In genomic region chr16:3954411-3954921, GRCh38 we compare ENCODE assay signal across 16 cellular contexts.
DNase-seq lines count a peak whose midpoint lies in the region; ATAC-seq and TF ChIP-seq lines count a peak whose summit lies in the region.
"Had no signal": no experiment of that assay in that cellular context is flagged by ENCODE, and none has a peak within 500 bp of the region (broad histone marks: within the 10 kb centered on the region; RNA-seq: fewer than 3 reads in every experiment).

No MANE protein-coding gene starts in this region.

- no peaks in the 10 kb centered on the region for H3K9me2 ChIP-seq in HCT116 (ENCODE audit: insufficient read depth)

- no peak for DNase-seq in HCT116 (ENCODE audit: low read depth, low spot score)
- peak; percentile 59 for DNase-seq in NCI-H345 (lab: John Stamatoyannopoulos, UW)
- DNase-seq in chondrocyte (ENCODE audit: low spot score): peak; percentile 47
- peak; percentile 43 for DNase-seq in myocyte (ENCODE audit: low read depth)
- DNase-seq: activated CD8-positive, alpha-beta T cell treated with anti-CD3 and anti-CD28 coated beads, Interleukin-2, amount 10 ng/mL, durations not matched to agents 7 days and 5 days; activated naive CD8-positive, alpha-beta T cell treated with anti-CD3 and anti-CD28 coated beads for 36 hours; DMS53; head of caudate nucleus; mesendoderm; NCI-H774; substantia nigra; T-cell had no signal

- POLR2A ChIA-PET in HCT116 (lab: Charles Lee): interaction anchor here (0.6 kb wide), 1 partner anchor 22 kb away, joined by 3 read pairs; no protein-coding TSS in a partner anchor

- no peaks in the 10 kb centered on the region for H3K9me3 Mint-ChIP-seq in chondrocyte (ENCODE audit: low read depth)
- H3K9me3 Mint-ChIP-seq: activated naive CD8-positive, alpha-beta T cell treated with anti-CD3 and anti-CD28 coated beads for 36 hours; T-cell had no signal

- no peaks in the 10 kb centered on the region for H3K36me3 Mint-ChIP-seq in chondrocyte (ENCODE audit: low read depth)
- H3K36me3 Mint-ChIP-seq: activated naive CD8-positive, alpha-beta T cell treated with anti-CD3 and anti-CD28 coated beads for 36 hours; T-cell had no signal

- H3K36me3 ChIP-seq in HCT116 (ENCODE audit: control insufficient read depth in 1 of 2, insufficient read depth in 2 of 2, low read length in 2 of 2): no peaks in the 10 kb centered on the region

- H2AFZ ChIP-seq in HCT116 (ENCODE audit: low read depth, low read length, poor library complexity, severe bottlenecking): no peak overlapping the region

- no peak overlapping the region for H3K9ac ChIP-seq in HCT116 (ENCODE audit: low read length)

- 0 out of 2 replicates have a peak, but pooled peaks cover 4% of the 10 kb centered on the region for H3K27me3 ChIP-seq in HCT116 (ENCODE audit: insufficient read depth, low read length)

- no peak for TF ChIP-seq CTCF in HCT116 (IDR thresholded peaks at IDR 0.05 in 2 of 3, conservative IDR thresholded peaks at IDR 0.05 in 1 of 3; ENCODE audit: borderline replicate concordance in 1 of 3, insufficient read depth in 1 of 3, low read depth in 2 of 3, low read length in 2 of 3)
- TF ChIP-seq CTCF in chondrocyte (IDR thresholded peaks at IDR 0.05): no peak

- no peak overlapping the region for H3K27ac ChIP-seq in HCT116 (ENCODE audit: low read depth, low read length)
- H3K27ac ChIP-seq: psoas muscle had no signal

- no peaks in the 10 kb centered on the region for H3K27me3 Mint-ChIP-seq in chondrocyte (ENCODE audit: low read depth)

- no peak overlapping the region for H3K4me3 Mint-ChIP-seq in chondrocyte (ENCODE audit: unreplicated experiment)
- H3K4me3 Mint-ChIP-seq: activated CD8-positive, alpha-beta T cell treated with anti-CD3 and anti-CD28 coated beads, Interleukin-2, amount 10 ng/mL, durations not matched to agents 7 days and 5 days; activated naive CD8-positive, alpha-beta T cell treated with anti-CD3 and anti-CD28 coated beads for 36 hours; T-cell had no signal

- H3K4me2 ChIP-seq in HCT116 (ENCODE audit: low read length): no peak overlapping the region

- no peaks in the 10 kb centered on the region for H4K20me1 ChIP-seq in HCT116 (ENCODE audit: insufficient read depth)

- H3K79me2 ChIP-seq in HCT116 (ENCODE audit: insufficient read depth, low read length): no peaks in the 10 kb centered on the region

- peaks cover 52% of the 10 kb centered on the region for H3K4me1 Mint-ChIP-seq in chondrocyte (ENCODE audit: low read depth)
- H3K4me1 Mint-ChIP-seq: activated naive CD8-positive, alpha-beta T cell treated with anti-CD3 and anti-CD28 coated beads for 36 hours; T-cell had no signal

- CTCF ChIA-PET in HCT116 (lab: Charles Lee): no interaction called here

- H3K4me1 ChIP-seq in HCT116 (ENCODE audit: control insufficient read depth in 1 of 2, insufficient read depth in 2 of 2, low read length in 2 of 2): peaks cover 0 to 4% of the 10 kb centered on the region in 2 experiments; a peak in 1 of 4 replicates

- peak overlapping the region; percentile 42 for H3K27ac Mint-ChIP-seq in chondrocyte (ENCODE audit: unreplicated experiment)
- H3K27ac Mint-ChIP-seq: activated CD8-positive, alpha-beta T cell treated with anti-CD3 and anti-CD28 coated beads, Interleukin-2, amount 10 ng/mL, durations not matched to agents 7 days and 5 days; activated naive CD8-positive, alpha-beta T cell treated with anti-CD3 and anti-CD28 coated beads for 36 hours; T-cell had no signal

- no peak for TF ChIP-seq POLR2A in HCT116 (IDR thresholded peaks at IDR 0.05; ENCODE audit: borderline replicate concordance, extremely low read depth, insufficient read depth, insufficient read length)

- RAD21 ChIA-PET in HCT116 (lab: Charles Lee; ENCODE audit: low non-redundant PET in 1 of 2, low total read pairs in 2 of 2, uncharacterized antibody in 2 of 2, unreplicated experiment in 2 of 2): no interaction called here

- BruUV-seq in HCT116 (replicated peaks; lab: Mats Ljungman, UMichigan): no TSS peak

- H3K4me3 ChIP-seq in HCT116 (replicated peaks in 1 of 2; ENCODE audit: low read depth in 1 of 2, low read length in 2 of 2): no peak overlapping the region
- H3K4me3 ChIP-seq: psoas muscle had no signal

- H3K9me3 ChIP-seq in HCT116 (ENCODE audit: control insufficient read depth in 1 of 2, insufficient read depth in 1 of 2, low read depth in 1 of 2, low read length in 2 of 2): no peaks in the 10 kb centered on the region
- H3K9me3 ChIP-seq: psoas muscle had no signal

- peak; percentile 45; the same call in 1 of the 2 replicates for ATAC-seq in HCT116
- no peak for ATAC-seq in GM21423 (IDR thresholded peaks at IDR 0.05; ENCODE audit: unreplicated experiment)
- ATAC-seq in HG03469 (IDR thresholded peaks at IDR 0.05; ENCODE audit: unreplicated experiment): no peak
- no peak for ATAC-seq in HG02571 (IDR thresholded peaks at IDR 0.05; ENCODE audit: unreplicated experiment)
- ATAC-seq: activated CD8-positive, alpha-beta T cell treated with anti-CD3 and anti-CD28 coated beads, Interleukin-2, amount 10 ng/mL, durations not matched to agents 7 days and 5 days; psoas muscle; T-cell had no signal

- intact Hi-C loops in HCT116 (cut with micrococcal nuclease): no loop called here

- no peak for TF ChIP-seq RAD21 in HCT116 (IDR thresholded peaks at IDR 0.05; ENCODE audit: low read depth)

TF ChIP-seq in HCT116, 20 proteins besides CTCF, POLR2A, EP300 and RAD21:
- TF ChIP-seq, protein P1, sequence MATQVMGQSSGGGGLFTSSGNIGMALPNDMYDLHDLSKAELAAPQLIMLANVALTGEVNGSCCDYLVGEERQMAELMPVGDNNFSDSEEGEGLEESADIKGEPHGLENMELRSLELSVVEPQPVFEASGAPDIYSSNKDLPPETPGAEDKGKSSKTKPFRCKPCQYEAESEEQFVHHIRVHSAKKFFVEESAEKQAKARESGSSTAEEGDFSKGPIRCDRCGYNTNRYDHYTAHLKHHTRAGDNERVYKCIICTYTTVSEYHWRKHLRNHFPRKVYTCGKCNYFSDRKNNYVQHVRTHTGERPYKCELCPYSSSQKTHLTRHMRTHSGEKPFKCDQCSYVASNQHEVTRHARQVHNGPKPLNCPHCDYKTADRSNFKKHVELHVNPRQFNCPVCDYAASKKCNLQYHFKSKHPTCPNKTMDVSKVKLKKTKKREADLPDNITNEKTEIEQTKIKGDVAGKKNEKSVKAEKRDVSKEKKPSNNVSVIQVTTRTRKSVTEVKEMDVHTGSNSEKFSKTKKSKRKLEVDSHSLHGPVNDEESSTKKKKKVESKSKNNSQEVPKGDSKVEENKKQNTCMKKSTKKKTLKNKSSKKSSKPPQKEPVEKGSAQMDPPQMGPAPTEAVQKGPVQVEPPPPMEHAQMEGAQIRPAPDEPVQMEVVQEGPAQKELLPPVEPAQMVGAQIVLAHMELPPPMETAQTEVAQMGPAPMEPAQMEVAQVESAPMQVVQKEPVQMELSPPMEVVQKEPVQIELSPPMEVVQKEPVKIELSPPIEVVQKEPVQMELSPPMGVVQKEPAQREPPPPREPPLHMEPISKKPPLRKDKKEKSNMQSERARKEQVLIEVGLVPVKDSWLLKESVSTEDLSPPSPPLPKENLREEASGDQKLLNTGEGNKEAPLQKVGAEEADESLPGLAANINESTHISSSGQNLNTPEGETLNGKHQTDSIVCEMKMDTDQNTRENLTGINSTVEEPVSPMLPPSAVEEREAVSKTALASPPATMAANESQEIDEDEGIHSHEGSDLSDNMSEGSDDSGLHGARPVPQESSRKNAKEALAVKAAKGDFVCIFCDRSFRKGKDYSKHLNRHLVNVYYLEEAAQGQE (IDR thresholded peaks at IDR 0.05; ENCODE audit: low read depth): no peak
- no peak for TF ChIP-seq TCF7L2 (IDR thresholded peaks at IDR 0.05; ENCODE audit: borderline replicate concordance, extremely low read depth, insufficient read depth, insufficient read length)
- TF ChIP-seq POLR2AphosphoS5 (IDR thresholded peaks at IDR 0.05; ENCODE audit: low read depth, low read length): no peak
- TF ChIP-seq SP1 (IDR thresholded peaks at IDR 0.05; ENCODE audit: low read depth): no peak
- no peak for TF ChIP-seq SIN3A (IDR thresholded peaks at IDR 0.05; ENCODE audit: low read depth)
- no peak for TF ChIP-seq ZNF274 (IDR thresholded peaks at IDR 0.05; ENCODE audit: low read depth, low read length)
- TF ChIP-seq EZH2 (IDR thresholded peaks at IDR 0.05): no peak
- no peak for TF ChIP-seq SRF (IDR thresholded peaks at IDR 0.05; ENCODE audit: low read depth)
- TF ChIP-seq, protein P2, sequence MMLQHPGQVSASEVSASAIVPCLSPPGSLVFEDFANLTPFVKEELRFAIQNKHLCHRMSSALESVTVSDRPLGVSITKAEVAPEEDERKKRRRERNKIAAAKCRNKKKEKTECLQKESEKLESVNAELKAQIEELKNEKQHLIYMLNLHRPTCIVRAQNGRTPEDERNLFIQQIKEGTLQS (IDR thresholded peaks at IDR 0.05): no peak
- TF ChIP-seq MAX (IDR thresholded peaks at IDR 0.05): no peak
- no peak for TF ChIP-seq EZH2phosphoT487 (IDR thresholded peaks at IDR 0.05; ENCODE audit: borderline replicate concordance)
